15 cellular contexts compared by ENCODE assay signal in genomic region chr1:110240476-110241210, GRCh38. TPM values are rescaled to one million over a fixed set of nuclear protein-coding genes. Genes with fewer than 3 reads are reported as not detected.
A peak's percentile ranks its signal among the peaks of the same experiment; 100 is the strongest.
DNase-seq lines count a peak whose midpoint lies in the region; ATAC-seq lines count a peak whose summit lies in the region.
"Had no signal": no experiment of that assay in that cellular context is flagged by ENCODE, and none has a peak within 500 bp of the region (broad histone marks: within the 10 kb centered on the region; RNA-seq: fewer than 3 reads in every experiment).

No MANE protein-coding gene starts in this region.

- CTCF ChIA-PET in activated naive CD4-positive, alpha-beta T cell treated with anti-CD3 and anti-CD28 coated beads, Interleukin-2, amount 10 ng/mL, durations not matched to agents 7 days and 5 days (lab: Charles Lee) = interaction anchor here (0.6 to 0.7 kb wide), 2 partner anchors 31 to 1593 kb away, joined by 3 to 4 read pairs; no protein-coding TSS in a partner anchor

- H3K27ac Mint-ChIP-seq in activated naive CD4-positive, alpha-beta T cell treated with anti-CD3 and anti-CD28 coated beads, Interleukin-2, amount 50 U/mL, for 72 hours = peak overlapping the region; percentile 11 to 63
- no peak overlapping the region for H3K27ac Mint-ChIP-seq in activated naive CD4-positive, alpha-beta T cell treated with anti-CD3 and anti-CD28 coated beads, Interleukin-2, amount 10 ng/mL, durations not matched to agents 7 days and 5 days
- peak overlapping the region; percentile 0 for H3K27ac Mint-ChIP-seq in activated T-helper 17 cell treated with anti-CD3 and anti-CD28 coated beads, Interleukin-2, amount 50 U/mL, for 72 hours
- H3K27ac Mint-ChIP-seq in stimulated activated naive B cell treated with anti-CD40 and anti-IgM and Interleukin-4, amounts not matched to agents 10 μg/mL and 1 μg/mL and 100 μg/mL, for 72 hours = peak overlapping the region; percentile 62
- H3K27ac Mint-ChIP-seq: activated naive CD8-positive, alpha-beta T cell treated with anti-CD3 and anti-CD28 coated beads, Interleukin-2, amount 10 ng/mL, durations not matched to agents 7 days and 5 days; HFFc6 had no signal

- DNase-seq in activated naive CD4-positive, alpha-beta T cell treated with anti-CD3 and anti-CD28 coated beads, Interleukin-2, amount 50 U/mL, for 72 hours (ENCODE audit: low spot score in 2 of 2) = no peak
- no peak for DNase-seq in activated naive CD4-positive, alpha-beta T cell treated with anti-CD3 and anti-CD28 coated beads, Interleukin-2, amount 10 ng/mL, durations not matched to agents 7 days and 5 days
- peak; percentile 71 for DNase-seq in NCI-H2107 treated with DMSO at 0.1 percent for 48 hours (lab: John Stamatoyannopoulos, UW; ENCODE audit: unreplicated experiment)
- no peak for DNase-seq in stimulated activated naive B cell treated with anti-CD40 and anti-IgM and Interleukin-4, amounts not matched to agents 10 μg/mL and 1 μg/mL and 100 μg/mL, for 72 hours
- DNase-seq in islet precursor cell = no peak
- DNase-seq: activated naive CD8-positive, alpha-beta T cell treated with anti-CD3 and anti-CD28 coated beads, Interleukin-2, amount 10 ng/mL, durations not matched to agents 7 days and 5 days; effector memory CD8-positive, alpha-beta T cell; HFFc6; nucleus accumbens; SW 1271 had no signal

- peaks cover 0 to 7% of the 10 kb centered on the region in 2 donors for H3K9me3 Mint-ChIP-seq in activated naive CD4-positive, alpha-beta T cell treated with anti-CD3 and anti-CD28 coated beads, Interleukin-2, amount 50 U/mL, for 72 hours
- no peaks in the 10 kb centered on the region for H3K9me3 Mint-ChIP-seq in activated naive CD4-positive, alpha-beta T cell treated with anti-CD3 and anti-CD28 coated beads, Interleukin-2, amount 10 ng/mL, durations not matched to agents 7 days and 5 days
- no peaks in the 10 kb centered on the region for H3K9me3 Mint-ChIP-seq in activated T-helper 17 cell treated with anti-CD3 and anti-CD28 coated beads, Interleukin-2, amount 50 U/mL, for 72 hours
- H3K9me3 Mint-ChIP-seq in stimulated activated naive B cell treated with anti-CD40 and anti-IgM and Interleukin-4, amounts not matched to agents 10 μg/mL and 1 μg/mL and 100 μg/mL, for 72 hours = no peaks in the 10 kb centered on the region
- H3K9me3 Mint-ChIP-seq: activated naive CD8-positive, alpha-beta T cell treated with anti-CD3 and anti-CD28 coated beads, Interleukin-2, amount 10 ng/mL, durations not matched to agents 7 days and 5 days; effector memory CD8-positive, alpha-beta T cell; HFFc6 had no signal

- H3K4me3 Mint-ChIP-seq in activated naive CD4-positive, alpha-beta T cell treated with anti-CD3 and anti-CD28 coated beads, Interleukin-2, amount 10 ng/mL, durations not matched to agents 7 days and 5 days = no peak overlapping the region
- no peak overlapping the region for H3K4me3 Mint-ChIP-seq in activated T-helper 17 cell treated with anti-CD3 and anti-CD28 coated beads, Interleukin-2, amount 50 U/mL, for 72 hours
- no peak overlapping the region for H3K4me3 Mint-ChIP-seq in stimulated activated naive B cell treated with anti-CD40 and anti-IgM and Interleukin-4, amounts not matched to agents 10 μg/mL and 1 μg/mL and 100 μg/mL, for 72 hours
- H3K4me3 Mint-ChIP-seq: activated naive CD8-positive, alpha-beta T cell treated with anti-CD3 and anti-CD28 coated beads, Interleukin-2, amount 10 ng/mL, durations not matched to agents 7 days and 5 days; effector memory CD8-positive, alpha-beta T cell; HFFc6 had no signal

- ATAC-seq in activated naive CD4-positive, alpha-beta T cell treated with anti-CD3 and anti-CD28 coated beads, Interleukin-2, amount 50 U/mL, for 72 hours = no peak
- ATAC-seq in activated T-helper 17 cell treated with anti-CD3 and anti-CD28 coated beads, Interleukin-2, amount 50 U/mL, for 72 hours (replicated peaks) = no peak
- no peak for ATAC-seq in stimulated activated naive B cell treated with anti-CD40 and anti-IgM and Interleukin-4, amounts not matched to agents 10 μg/mL and 1 μg/mL and 100 μg/mL, for 72 hours (replicated peaks)
- ATAC-seq in GM21447 (IDR thresholded peaks at IDR 0.05; ENCODE audit: unreplicated experiment) = no peak
- no peak for ATAC-seq in GM18502 (IDR thresholded peaks at IDR 0.05; ENCODE audit: poor library complexity, unreplicated experiment)
- ATAC-seq: activated CD4-positive, CD25-positive, alpha-beta regulatory T cell treated with anti-CD3 and anti-CD28 coated beads, Interleukin-2, amount 50 U/mL, for 24 hours; effector memory CD8-positive, alpha-beta T cell; GM12878 had no signal

- H3K27me3 Mint-ChIP-seq in activated naive CD4-positive, alpha-beta T cell treated with anti-CD3 and anti-CD28 coated beads, Interleukin-2, amount 10 ng/mL, durations not matched to agents 7 days and 5 days = no peaks in the 10 kb centered on the region
- H3K27me3 Mint-ChIP-seq in activated T-helper 17 cell treated with anti-CD3 and anti-CD28 coated beads, Interleukin-2, amount 50 U/mL, for 72 hours = no peaks in the 10 kb centered on the region
- no peaks in the 10 kb centered on the region for H3K27me3 Mint-ChIP-seq in stimulated activated naive B cell treated with anti-CD40 and anti-IgM and Interleukin-4, amounts not matched to agents 10 μg/mL and 1 μg/mL and 100 μg/mL, for 72 hours
- H3K27me3 Mint-ChIP-seq: activated naive CD8-positive, alpha-beta T cell treated with anti-CD3 and anti-CD28 coated beads, Interleukin-2, amount 10 ng/mL, durations not matched to agents 7 days and 5 days had no signal

- peaks cover 0 to 22% of the 10 kb centered on the region in 2 donors for H3K36me3 Mint-ChIP-seq in activated naive CD4-positive, alpha-beta T cell treated with anti-CD3 and anti-CD28 coated beads, Interleukin-2, amount 50 U/mL, for 72 hours
- H3K36me3 Mint-ChIP-seq in activated naive CD4-positive, alpha-beta T cell treated with anti-CD3 and anti-CD28 coated beads, Interleukin-2, amount 10 ng/mL, durations not matched to agents 7 days and 5 days = no peaks in the 10 kb centered on the region
- H3K36me3 Mint-ChIP-seq in activated T-helper 17 cell treated with anti-CD3 and anti-CD28 coated beads, Interleukin-2, amount 50 U/mL, for 72 hours (ENCODE audit: low read depth) = peaks cover 12% of the 10 kb centered on the region
- H3K36me3 Mint-ChIP-seq in stimulated activated naive B cell treated with anti-CD40 and anti-IgM and Interleukin-4, amounts not matched to agents 10 μg/mL and 1 μg/mL and 100 μg/mL, for 72 hours = peaks cover 3% of the 10 kb centered on the region in 2 donors

- H3K4me1 Mint-ChIP-seq in activated naive CD4-positive, alpha-beta T cell treated with anti-CD3 and anti-CD28 coated beads, Interleukin-2, amount 10 ng/mL, durations not matched to agents 7 days and 5 days = no peaks in the 10 kb centered on the region
- H3K4me1 Mint-ChIP-seq in activated T-helper 17 cell treated with anti-CD3 and anti-CD28 coated beads, Interleukin-2, amount 50 U/mL, for 72 hours = peaks cover 30% of the 10 kb centered on the region
- H3K4me1 Mint-ChIP-seq in stimulated activated naive B cell treated with anti-CD40 and anti-IgM and Interleukin-4, amounts not matched to agents 10 μg/mL and 1 μg/mL and 100 μg/mL, for 72 hours = peaks cover 41 to 82% of the 10 kb centered on the region in 2 donors

RNA-seq across cellular contexts. Expression of gene KCNC4, which starts 30.5 kb away (rescaled TPM):
- 10 to 100 TPM in 1 of 2 donors, 1 to 10 TPM in 1; 8.6 to 27.1 TPM for total RNA-seq in activated naive CD4-positive, alpha-beta T cell treated with anti-CD3 and anti-CD28 coated beads, Interleukin-2, amount 50 U/mL, for 72 hours
- 10 to 100 TPM; 13.4 to 18.9 TPM for total RNA-seq in activated T-helper 17 cell treated with anti-CD3 and anti-CD28 coated beads, Interleukin-2, amount 50 U/mL, for 72 hours
